10 cellular contexts compared by ENCODE assay signal in the genomic region with DNA sequence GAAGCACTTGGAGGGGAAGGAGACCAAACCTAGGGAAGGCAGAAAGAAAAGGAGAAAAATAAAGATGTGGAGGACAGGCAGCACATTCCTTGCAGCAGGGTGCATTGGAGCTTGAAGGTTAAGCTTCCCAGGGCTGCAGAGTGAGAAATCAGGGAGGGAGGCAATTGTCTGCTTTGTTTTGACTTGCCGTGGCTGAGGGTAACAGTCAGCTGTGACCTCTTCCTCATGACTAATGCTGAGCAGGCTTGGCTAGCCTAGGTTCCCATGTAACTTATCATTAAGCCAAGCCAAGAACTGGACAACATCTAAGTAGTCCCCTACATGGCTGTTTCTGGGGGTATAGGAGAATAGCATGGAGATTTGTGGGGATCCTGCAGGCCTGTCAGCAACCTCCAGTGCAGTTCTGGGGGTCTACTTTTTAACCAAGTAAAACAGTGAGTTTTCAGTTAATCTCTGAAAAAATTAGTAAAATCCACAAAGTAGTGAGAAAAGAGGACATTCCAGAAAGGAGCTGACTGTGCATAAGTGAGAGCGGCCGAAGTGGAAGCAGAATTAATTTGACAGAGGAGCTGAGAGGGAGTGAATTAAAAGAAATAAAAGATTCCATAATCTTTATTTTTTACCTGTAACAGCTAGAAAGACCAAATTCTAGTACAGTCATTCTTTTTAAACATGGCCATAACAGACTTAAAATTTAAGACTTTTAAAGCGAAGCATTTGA.
DNase-seq lines count a peak whose midpoint lies in the region; ATAC-seq and TF ChIP-seq lines count a peak whose summit lies in the region.
"Had no signal": no experiment of that assay in that cellular context is flagged by ENCODE, and none has a peak within 500 bp of the region (broad histone marks: within the 10 kb centered on the region; RNA-seq: fewer than 3 reads in every experiment).

No MANE protein-coding gene starts in this region.

- BruUV-seq in A673 (replicated peaks; lab: Mats Ljungman, UMichigan), result no TSS peak

- CTCF ChIA-PET in A673 (lab: Charles Lee), result no interaction called here

- H3K4me1 ChIP-seq in muscle layer of duodenum (ENCODE audit: control insufficient read depth in 1 of 2, insufficient read depth in 2 of 2, low read length in 2 of 2) (peaks cover 8 to 46% of the 10 kb centered on the region in 2 donors), BE2C (no peaks in the 10 kb centered on the region), A673 (ENCODE audit: insufficient read depth, low read length, poor library complexity, severe bottlenecking) (no peaks in the 10 kb centered on the region)

- no peaks in the 10 kb centered on the region for H3K36me3 ChIP-seq in muscle layer of duodenum (ENCODE audit: control insufficient read depth in 1 of 2, insufficient read depth in 2 of 2, low read length in 2 of 2)
- H3K36me3 ChIP-seq in BE2C, result no peaks in the 10 kb centered on the region
- H3K36me3 ChIP-seq in A673 (ENCODE audit: insufficient read depth, low read length, poor library complexity, severe bottlenecking), result no peaks in the 10 kb centered on the region

- POLR2A ChIA-PET in A673 (lab: Charles Lee; ENCODE audit: low non-redundant PET), result no interaction called here

- H3K9me3 ChIP-seq in muscle layer of duodenum (ENCODE audit: control insufficient read depth in 1 of 2, low read length in 2 of 2) (no peaks in the 10 kb centered on the region), BE2C (no peaks in the 10 kb centered on the region), A673 (ENCODE audit: low read depth, low read length, poor library complexity, severe bottlenecking) (no peaks in the 10 kb centered on the region)

- H3K27ac ChIP-seq in muscle layer of duodenum (ENCODE audit: low read length) (peak overlapping the region; percentile 42), A673 (ENCODE audit: low read depth, low read length, poor library complexity, severe bottlenecking) (no peak overlapping the region)

- ATAC-seq in Right ventricle myocardium inferior (peak; percentile 87), esophagus mucosa (peak; percentile 96)

- TF ChIP-seq CTCF in BE2C (IDR thresholded peaks at IDR 0.05; ENCODE audit: low read depth, low read length) (no peak), A673 (conservative IDR thresholded peaks at IDR 0.05; ENCODE audit: low read depth, low read length) (no peak)

- no peak for DNase-seq in Right ventricle myocardium inferior (ENCODE audit: missing footprints)
- no peak for DNase-seq in cardiac septum (ENCODE audit: low spot score)
- no peak for DNase-seq in NCI-H446 treated with DMSO at 0.1 percent for 48 hours (lab: John Stamatoyannopoulos, UW)
- DNase-seq in BE2C, result no peak
- no peak for DNase-seq in cortex of kidney (lab: John Stamatoyannopoulos, UW)
- DNase-seq in A673 (ENCODE audit: low spot score), result no peak
- DNase-seq: CD4-positive, alpha-beta memory T cell; NCI-H2107 had no signal

- intact Hi-C loops in Right ventricle myocardium inferior (cut with DNase I), result loop anchor here (5.0 kb wide), 1 partner anchor 106 kb away; no protein-coding TSS in a partner anchor
- intact Hi-C loops in cardiac septum (cut with DNase I), result no loop called here
- intact Hi-C loops in A673 (cut with micrococcal nuclease; ENCODE audit: unreplicated experiment), result no loop called here

- H3K4me3 ChIP-seq in muscle layer of duodenum (ENCODE audit: low read depth in 1 of 2, low read length in 2 of 2) (no peak overlapping the region), BE2C (ENCODE audit: low read depth, low read length) (no peak overlapping the region), A673 (ENCODE audit: low read depth, low read length, poor library complexity, severe bottlenecking) (no peak overlapping the region)

- no peaks in the 10 kb centered on the region for H3K27me3 ChIP-seq in muscle layer of duodenum (ENCODE audit: low read depth, low read length)
- H3K27me3 ChIP-seq in BE2C, result no peaks in the 10 kb centered on the region
- no peaks in the 10 kb centered on the region for H3K27me3 ChIP-seq in A673 (replicated peaks; ENCODE audit: insufficient read depth, low read depth, low read length, poor library complexity)
